11 cellular contexts compared by ENCODE assay signal in the genomic region with DNA sequence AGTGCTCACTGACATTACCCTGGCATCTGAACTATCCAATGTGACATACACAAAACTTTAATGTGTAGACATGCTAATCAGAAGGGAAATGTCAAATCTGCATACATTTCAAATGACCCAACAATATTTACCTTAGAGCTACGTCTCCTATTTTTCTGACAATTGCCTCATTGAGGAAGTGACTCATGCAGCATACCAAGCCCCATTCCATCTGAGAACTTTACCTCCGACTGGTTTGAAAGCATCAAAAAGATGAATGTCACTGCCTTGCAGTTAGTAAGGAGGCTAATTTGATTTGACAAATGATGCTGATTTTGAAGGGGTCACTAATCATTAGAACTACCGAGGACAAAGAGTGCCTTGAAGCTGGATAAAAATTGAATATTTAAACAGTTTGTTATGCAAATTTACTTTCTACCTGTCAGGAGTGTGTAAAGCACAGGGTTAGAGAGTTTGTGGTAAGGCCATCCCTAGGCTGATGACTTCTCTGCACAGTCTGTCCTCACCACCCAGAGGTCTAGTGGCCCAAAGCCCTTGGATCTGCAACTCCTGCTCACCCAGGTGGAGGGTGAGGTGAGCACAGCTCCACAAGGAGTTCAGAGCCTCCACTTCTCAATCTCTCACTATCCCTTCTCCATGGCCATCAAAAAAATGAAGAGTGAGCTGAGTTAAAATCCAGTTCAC.
A peak's percentile ranks its signal among the peaks of the same experiment; 100 is the strongest.
DNase-seq lines count a peak whose midpoint lies in the region; ATAC-seq and TF ChIP-seq lines count a peak whose summit lies in the region.
"Had no signal": no experiment of that assay in that cellular context is flagged by ENCODE, and none has a peak within 500 bp of the region (broad histone marks: within the 10 kb centered on the region; RNA-seq: fewer than 3 reads in every experiment).

No MANE protein-coding gene starts in this region.

- H2BK120ac ChIP-seq in mesendoderm (ENCODE audit: low read depth, low read length): no peak overlapping the region

- H3K23ac ChIP-seq in mesendoderm (ENCODE audit: low read length): no peak overlapping the region

- H3K27me3 ChIP-seq in mesendoderm (ENCODE audit: insufficient read depth, low read length, poor library complexity): no peaks in the 10 kb centered on the region

- H3K36me3 Mint-ChIP-seq in natural killer cell treated with Interleukin-12 subunit alpha and Interleukin-12 subunit beta and Interleukin-15 and Interleukin-18, amount 100 ng/mL, for 72 hours: no peaks in the 10 kb centered on the region
- no peaks in the 10 kb centered on the region for H3K36me3 Mint-ChIP-seq in nephron progenitor cell (ENCODE audit: low read depth)

- no peak overlapping the region for H2BK5ac ChIP-seq in mesendoderm (ENCODE audit: low read length)

- no peak overlapping the region for H4K5ac ChIP-seq in mesendoderm (ENCODE audit: low read length)

- DNase-seq in COLO829 (ENCODE audit: low spot score) (peak; percentile 65), NCI-H226 (peak; percentile 81), dedifferentiated amniotic fluid mesenchymal stem cell (ENCODE audit: extremely low spot score) (peak; percentile 55), mesendoderm (peak; percentile 78), nephron progenitor cell (no peak), NCI-H1092 (lab: John Stamatoyannopoulos, UW) (no peak)
- DNase-seq in natural killer cell treated with Interleukin-12 subunit alpha and Interleukin-12 subunit beta and Interleukin-15 and Interleukin-18, amount 100 ng/mL, for 72 hours (ENCODE audit: low spot score): no peak
- DNase-seq: DND-41 had no signal

- no peak for TF ChIP-seq CTCF in nephron progenitor cell (IDR thresholded peaks at IDR 0.05)

- H3K4me1 ChIP-seq in mesendoderm (ENCODE audit: control insufficient read depth, low read depth, low read length): no peaks in the 10 kb centered on the region

- H3K18ac ChIP-seq in mesendoderm (ENCODE audit: low read length): peak overlapping the region; percentile 64

- no peaks in the 10 kb centered on the region for H3K27me3 Mint-ChIP-seq in natural killer cell treated with Interleukin-12 subunit alpha and Interleukin-12 subunit beta and Interleukin-15 and Interleukin-18, amount 100 ng/mL, for 72 hours
- H3K27me3 Mint-ChIP-seq in nephron progenitor cell (ENCODE audit: low read depth, poor library complexity): no peaks in the 10 kb centered on the region

- no peak overlapping the region for H2AK5ac ChIP-seq in mesendoderm (ENCODE audit: low read length)

- H3K4me3 ChIP-seq in mesendoderm (ENCODE audit: low read length): no peak overlapping the region

- no peak overlapping the region for H3K4me3 Mint-ChIP-seq in natural killer cell treated with Interleukin-12 subunit alpha and Interleukin-12 subunit beta and Interleukin-15 and Interleukin-18, amount 100 ng/mL, for 72 hours
- no peak overlapping the region for H3K4me3 Mint-ChIP-seq in nephron progenitor cell
- H3K4me3 Mint-ChIP-seq: T-helper 1 cell treated with Interleukin-12 subunit alpha and Interleukin-12 subunit beta and Interleukin-4 antibody, amounts not matched to agents 30 μg/mL and 1 μg/mL, for 36 hours had no signal

- no peak for ATAC-seq in natural killer cell treated with Interleukin-12 subunit alpha and Interleukin-12 subunit beta and Interleukin-15 and Interleukin-18, amount 100 ng/mL, for 72 hours
- ATAC-seq in GM19324 (IDR thresholded peaks at IDR 0.05; ENCODE audit: low FRiP score, unreplicated experiment): no peak

- H3K9ac ChIP-seq in mesendoderm (ENCODE audit: low read length): no peak overlapping the region

- no peaks in the 10 kb centered on the region for H3K36me3 ChIP-seq in mesendoderm (ENCODE audit: control insufficient read depth, insufficient read depth, low read length)

- no peak overlapping the region for H3K27ac ChIP-seq in mesendoderm (ENCODE audit: low read depth, low read length)

- no peak overlapping the region for H2BK15ac ChIP-seq in mesendoderm (replicated peaks; ENCODE audit: low read depth)

- H3K56ac ChIP-seq in mesendoderm (ENCODE audit: low read length): no peak overlapping the region

- no CpG with 5 or more reads among the region's 3 CpGs for WGBS in mesendoderm (ENCODE audit: extremely low coverage, insufficient coverage, low lambda C conversion rate)

- no peak overlapping the region for H3K4me2 ChIP-seq in mesendoderm (ENCODE audit: low read length)

- no peak overlapping the region for H3K27ac Mint-ChIP-seq in natural killer cell treated with Interleukin-12 subunit alpha and Interleukin-12 subunit beta and Interleukin-15 and Interleukin-18, amount 100 ng/mL, for 72 hours
- H3K27ac Mint-ChIP-seq in nephron progenitor cell: no peak overlapping the region
- H3K27ac Mint-ChIP-seq: activated T-helper 2 cell treated with anti-CD3 and anti-CD28 coated beads, Interferon-gamma antibody, Interleukin-2, Interleukin-4, amounts not matched to agents 10 μg/mL and 5 μg/mL and 100 μg/mL, durations not matched to agents 14 hours and 24 hours and 36 hours; T-helper 1 cell treated with Interleukin-12 subunit alpha and Interleukin-12 subunit beta and Interleukin-4 antibody, amounts not matched to agents 30 μg/mL and 1 μg/mL, for 36 hours had no signal

- H4K8ac ChIP-seq in mesendoderm (ENCODE audit: low read depth, low read length): no peak overlapping the region

- no peaks in the 10 kb centered on the region for H3K79me1 ChIP-seq in mesendoderm (ENCODE audit: low read length)

- no peaks in the 10 kb centered on the region for H3K4me1 Mint-ChIP-seq in natural killer cell treated with Interleukin-12 subunit alpha and Interleukin-12 subunit beta and Interleukin-15 and Interleukin-18, amount 100 ng/mL, for 72 hours (ENCODE audit: low read depth in 2 of 2)
- no peaks in the 10 kb centered on the region for H3K4me1 Mint-ChIP-seq in nephron progenitor cell

- H3K4ac ChIP-seq in mesendoderm (ENCODE audit: low read depth, low read length): peak overlapping the region; percentile 70

- no peaks in the 10 kb centered on the region for H3K79me2 ChIP-seq in mesendoderm (ENCODE audit: control insufficient read depth, insufficient read depth, low read length)

- H3K9me3 Mint-ChIP-seq in natural killer cell treated with Interleukin-12 subunit alpha and Interleukin-12 subunit beta and Interleukin-15 and Interleukin-18, amount 100 ng/mL, for 72 hours: peaks cover 9% of the 10 kb centered on the region
- H3K9me3 Mint-ChIP-seq in nephron progenitor cell: no peaks in the 10 kb centered on the region
- H3K9me3 Mint-ChIP-seq: activated T-helper 2 cell treated with anti-CD3 and anti-CD28 coated beads, Interferon-gamma antibody, Interleukin-2, Interleukin-4, amounts not matched to agents 10 μg/mL and 5 μg/mL and 100 μg/mL, durations not matched to agents 14 hours and 24 hours and 36 hours; T-helper 1 cell treated with Interleukin-12 subunit alpha and Interleukin-12 subunit beta and Interleukin-4 antibody, amounts not matched to agents 30 μg/mL and 1 μg/mL, for 36 hours had no signal

Comparison
In these comparisons a context has a peak if more than half of its experiments do, and no peak if none do; other contexts are left out.
1. DNase-seq: peak in COLO829 (single experiment), NCI-H226 (single experiment), dedifferentiated amniotic fluid mesenchymal stem cell (single experiment) and mesendoderm (single experiment); none in natural killer cell treated with Interleukin-12 subunit alpha and Interleukin-12 subunit beta and Interleukin-15 and Interleukin-18, amount 100 ng/mL, for 72 hours (single experiment), nephron progenitor cell (single experiment) and NCI-H1092 (single experiment).